Comparison of ENCODE assay signal across 3 cellular contexts in genomic region chr18:5521000-5521399, GRCh38.
TF ChIP-seq lines count a peak whose summit lies in the region.

No MANE protein-coding gene starts in this region.

TF ChIP-seq in A549, 52 proteins besides CTCF, POLR2A, EP300 and RAD21:
- no peak for TF ChIP-seq FOSB (CRISPR knock-in tag; IDR thresholded peaks at IDR 0.05)
- TF ChIP-seq CBX8 (IDR thresholded peaks at IDR 0.05), result no peak
- peak; percentile 29 for TF ChIP-seq MAFK (IDR thresholded peaks at IDR 0.05; ENCODE audit: partially characterized antibody)

TF ChIP-seq in IMR-90, 13 proteins besides CTCF, POLR2A, EP300 and RAD21:
- peak; percentile 69 for TF ChIP-seq MAFK (IDR thresholded peaks at IDR 0.05; ENCODE audit: low read depth, low read length)
- no peak for TF ChIP-seq USF2 (IDR thresholded peaks at IDR 0.05; ENCODE audit: low read depth, low read length)

TF ChIP-seq in endothelial cell of umbilical vein, 7 proteins besides CTCF, POLR2A, EP300 and RAD21:
- TF ChIP-seq EZH2 (IDR thresholded peaks at IDR 0.05; ENCODE audit: borderline replicate concordance, low read depth, low read length, severe bottlenecking), result no peak
